Comparison of ENCODE assay signal across 13 cellular contexts in the genomic region with DNA sequence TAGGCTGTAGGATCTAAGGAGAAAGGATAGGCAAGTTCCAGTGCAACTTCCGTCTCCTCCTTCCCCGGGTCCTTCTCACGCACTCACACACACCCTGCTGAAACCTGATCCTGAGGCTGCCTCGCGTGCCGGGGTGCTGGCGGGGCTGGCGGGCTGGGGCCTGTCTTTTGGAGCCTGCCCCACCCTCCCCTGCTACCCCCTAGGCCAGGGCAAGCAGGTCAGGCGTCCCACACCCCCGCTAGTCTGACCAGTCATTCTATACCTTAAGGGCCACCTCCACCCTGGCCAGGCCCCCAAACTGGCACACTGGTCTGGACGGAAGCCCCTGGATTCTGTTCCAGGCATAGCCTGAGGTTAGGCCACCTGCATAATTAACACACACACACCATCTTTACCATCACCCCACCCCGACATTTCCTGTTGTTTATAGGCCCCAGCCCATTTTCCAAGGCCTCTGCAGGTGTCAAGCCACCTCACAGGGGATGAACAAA. TPM values are rescaled to one million over a fixed set of nuclear protein-coding genes. Genes with fewer than 3 reads are reported as not detected.
DNase-seq lines count a peak whose midpoint lies in the region; ATAC-seq and TF ChIP-seq lines count a peak whose summit lies in the region.
"Had no signal": no experiment of that assay in that cellular context is flagged by ENCODE, and none has a peak within 500 bp of the region (broad histone marks: within the 10 kb centered on the region; RNA-seq: fewer than 3 reads in every experiment).

No MANE protein-coding gene starts in this region.

- intact Hi-C loops in gastrocnemius medialis (cut with DNase I; ENCODE audit: low total_unique reads), result no loop called here

- no peaks in the 10 kb centered on the region for H3K27me3 Mint-ChIP-seq in activated naive CD8-positive, alpha-beta T cell treated with anti-CD3 and anti-CD28 coated beads, Interleukin-2, amount 50 U/mL, for 24 hours
- H3K27me3 Mint-ChIP-seq: brain had no signal

- peaks cover 15 to 26% of the 10 kb centered on the region in 2 donors for H3K4me1 ChIP-seq in gastrocnemius medialis
- H3K4me1 ChIP-seq: SJSA1, stomach had no signal

- no peaks in the 10 kb centered on the region for H3K9me3 Mint-ChIP-seq in activated naive CD8-positive, alpha-beta T cell treated with anti-CD3 and anti-CD28 coated beads, Interleukin-2, amount 50 U/mL, for 24 hours
- H3K9me3 Mint-ChIP-seq: brain had no signal

- in situ Hi-C loops in gastrocnemius medialis (cut with MboI; ENCODE audit: low sequenced_read_pairs in 4 of 4), result no loop called here

- peak overlapping the region; percentile 1 to 51 (median 11) for H3K27ac ChIP-seq in gastrocnemius medialis
- H3K27ac ChIP-seq: SJSA1, stomach had no signal

- no peaks in the 10 kb centered on the region for H3K9me3 ChIP-seq in gastrocnemius medialis
- H3K9me3 ChIP-seq: SJSA1, stomach had no signal

- no peak overlapping the region for H3K4me3 Mint-ChIP-seq in activated naive CD8-positive, alpha-beta T cell treated with anti-CD3 and anti-CD28 coated beads, Interleukin-2, amount 50 U/mL, for 24 hours
- H3K4me3 Mint-ChIP-seq: brain had no signal

- H3K27ac Mint-ChIP-seq in activated naive CD8-positive, alpha-beta T cell treated with anti-CD3 and anti-CD28 coated beads, Interleukin-2, amount 50 U/mL, for 24 hours, result no peak overlapping the region
- H3K27ac Mint-ChIP-seq: brain had no signal

- no peak for TF ChIP-seq CTCF in gastrocnemius medialis (IDR thresholded peaks at IDR 0.05 in 4 of 5, conservative IDR thresholded peaks at IDR 0.05 in 1 of 5)

- no peaks in the 10 kb centered on the region for H3K36me3 Mint-ChIP-seq in activated naive CD8-positive, alpha-beta T cell treated with anti-CD3 and anti-CD28 coated beads, Interleukin-2, amount 50 U/mL, for 24 hours (ENCODE audit: low read depth)

- no peaks in the 10 kb centered on the region for H3K4me1 Mint-ChIP-seq in activated naive CD8-positive, alpha-beta T cell treated with anti-CD3 and anti-CD28 coated beads, Interleukin-2, amount 50 U/mL, for 24 hours

- H3K36me3 ChIP-seq in gastrocnemius medialis, result no peaks in the 10 kb centered on the region

- ATAC-seq in gastrocnemius medialis (peak in 1 of 2 donors; percentile 8), HG03108 (IDR thresholded peaks at IDR 0.05; ENCODE audit: unreplicated experiment) (no peak), GM21576 (IDR thresholded peaks at IDR 0.05; ENCODE audit: unreplicated experiment) (no peak)
- ATAC-seq in activated naive CD8-positive, alpha-beta T cell treated with anti-CD3 and anti-CD28 coated beads, Interleukin-2, amount 50 U/mL, for 24 hours, result no peak

- no peak for TF ChIP-seq POLR2A in gastrocnemius medialis (IDR thresholded peaks at IDR 0.05)

- no peaks in the 10 kb centered on the region for H3K27me3 ChIP-seq in gastrocnemius medialis
- H3K27me3 ChIP-seq: SJSA1, stomach had no signal

- no peak overlapping the region for H3K4me3 ChIP-seq in Jurkat, Clone E6-1 (ENCODE audit: low read length)
- no peak overlapping the region for H3K4me3 ChIP-seq in gastrocnemius medialis
- H3K4me3 ChIP-seq: SJSA1, stomach had no signal

- peak; percentile 22 for DNase-seq in Jurkat, Clone E6-1 (ENCODE audit: low read depth, low spot score)
- DNase-seq in NCI-H748 treated with DMSO at 0.1 percent for 48 hours (lab: John Stamatoyannopoulos, UW) (peak; percentile 67), iPS DF 19.7 (ENCODE audit: low read depth, low spot score) (peak; percentile 45), gastrocnemius medialis (no peak)
- no peak for DNase-seq in activated naive CD8-positive, alpha-beta T cell treated with anti-CD3 and anti-CD28 coated beads, Interleukin-2, amount 50 U/mL, for 24 hours
- DNase-seq: KG1, NCI-H1694 treated with DMSO at 0.1 percent for 48 hours, stomach had no signal

RNA-seq across cellular contexts. Expression of a gene that starts 48.2 kb away (rescaled TPM):
- polyA plus RNA-seq in Jurkat, Clone E6-1 (2012; ENCODE audit: insufficient read depth, insufficient read length), result 0.45 TPM
- total RNA-seq in gastrocnemius medialis, result 1 to 10 TPM in 1 of 4 donors, under 1 TPM in 1, not detected in 2; 0.25 to 1.8 TPM
- total RNA-seq: SJSA1, skeletal muscle tissue had no signal

Comparison
In these comparisons a context has a peak if more than half of its experiments do, and no peak if none do; other contexts are left out.
1. DNase-seq: peak in Jurkat, Clone E6-1 (single experiment), NCI-H748 treated with DMSO at 0.1 percent for 48 hours (single experiment) and iPS DF 19.7 (single experiment); none in gastrocnemius medialis (0 of 2) and activated naive CD8-positive, alpha-beta T cell treated with anti-CD3 and anti-CD28 coated beads, Interleukin-2, amount 50 U/mL, for 24 hours (single experiment).